In genomic region chr6:124881898-124882579, GRCh38 we compare ENCODE assay signal across 11 cellular contexts.
DNase-seq lines count a peak whose midpoint lies in the region; ATAC-seq and TF ChIP-seq lines count a peak whose summit lies in the region.
"Had no signal": no experiment of that assay in that cellular context is flagged by ENCODE, and none has a peak within 500 bp of the region (broad histone marks: within the 10 kb centered on the region; RNA-seq: fewer than 3 reads in every experiment).

No MANE protein-coding gene starts in this region.

- peaks cover 11% of the 10 kb centered on the region for H3K4me1 Mint-ChIP-seq in activated CD8-positive, alpha-beta T cell treated with anti-CD3 and anti-CD28 coated beads for 36 hours (ENCODE audit: low read depth)
- peaks cover 4% of the 10 kb centered on the region for H3K4me1 Mint-ChIP-seq in activated CD8-positive, alpha-beta T cell treated with anti-CD3 and anti-CD28 coated beads, Interleukin-2, amount 10 ng/mL, durations not matched to agents 7 days and 5 days (ENCODE audit: low read depth)

- CTCF ChIA-PET in activated CD8-positive, alpha-beta T cell treated with anti-CD3 and anti-CD28 coated beads for 36 hours (lab: Charles Lee): no interaction called here
- CTCF ChIA-PET in activated CD8-positive, alpha-beta T cell treated with anti-CD3 and anti-CD28 coated beads, Interleukin-2, amount 10 ng/mL, durations not matched to agents 7 days and 5 days (lab: Charles Lee): no interaction called here

- peak overlapping the region in 1 of 2 donors; percentile 27 for H3K4me3 ChIP-seq in cardiac fibroblast (replicated peaks in 1 of 2; ENCODE audit: low read depth in 2 of 2, low read length in 2 of 2)

- H3K27me3 Mint-ChIP-seq in activated CD8-positive, alpha-beta T cell treated with anti-CD3 and anti-CD28 coated beads for 36 hours: peaks cover 6% of the 10 kb centered on the region
- H3K27me3 Mint-ChIP-seq in activated CD8-positive, alpha-beta T cell treated with anti-CD3 and anti-CD28 coated beads, Interleukin-2, amount 10 ng/mL, durations not matched to agents 7 days and 5 days (ENCODE audit: low read depth): peaks cover 3% of the 10 kb centered on the region
- H3K27me3 Mint-ChIP-seq: B cell had no signal

- no peak overlapping the region for H3K27ac Mint-ChIP-seq in activated CD8-positive, alpha-beta T cell treated with anti-CD3 and anti-CD28 coated beads for 36 hours
- no peak overlapping the region for H3K27ac Mint-ChIP-seq in activated CD8-positive, alpha-beta T cell treated with anti-CD3 and anti-CD28 coated beads, Interleukin-2, amount 10 ng/mL, durations not matched to agents 7 days and 5 days
- H3K27ac Mint-ChIP-seq: B cell, T-helper 17 cell had no signal

- no peak for DNase-seq in activated CD8-positive, alpha-beta T cell treated with anti-CD3 and anti-CD28 coated beads for 36 hours
- DNase-seq in activated CD8-positive, alpha-beta T cell treated with anti-CD3 and anti-CD28 coated beads, Interleukin-2, amount 10 ng/mL, durations not matched to agents 7 days and 5 days: no peak
- peak; percentile 73 to 76 for DNase-seq in cardiac fibroblast (ENCODE audit: low read depth in 2 of 2)
- DNase-seq in retina: peak; percentile 46
- no peak for DNase-seq in activated CD4-positive, CD25-positive, alpha-beta regulatory T cell treated with anti-CD3 and anti-CD28 coated beads, Interleukin-2, amount 50 U/mL, for 72 hours
- DNase-seq in LoVo (ENCODE audit: low spot score): no peak
- DNase-seq in GM19238 (ENCODE audit: insufficient read length, low spot score): no peak
- DNase-seq: T-helper 17 cell had no signal

- H3K9me3 Mint-ChIP-seq in activated CD8-positive, alpha-beta T cell treated with anti-CD3 and anti-CD28 coated beads for 36 hours: no peaks in the 10 kb centered on the region
- no peaks in the 10 kb centered on the region for H3K9me3 Mint-ChIP-seq in activated CD8-positive, alpha-beta T cell treated with anti-CD3 and anti-CD28 coated beads, Interleukin-2, amount 10 ng/mL, durations not matched to agents 7 days and 5 days (ENCODE audit: insufficient read depth)

- no peak for ATAC-seq in activated CD8-positive, alpha-beta T cell treated with anti-CD3 and anti-CD28 coated beads for 36 hours
- ATAC-seq in activated CD8-positive, alpha-beta T cell treated with anti-CD3 and anti-CD28 coated beads, Interleukin-2, amount 10 ng/mL, durations not matched to agents 7 days and 5 days: no peak
- peak; percentile 64 for ATAC-seq in HG03342 (IDR thresholded peaks at IDR 0.05; ENCODE audit: unreplicated experiment)
- ATAC-seq: left lobe of liver, T-helper 17 cell had no signal

- TF ChIP-seq CTCF in activated CD8-positive, alpha-beta T cell treated with anti-CD3 and anti-CD28 coated beads for 36 hours (IDR thresholded peaks at IDR 0.05): no peak
- TF ChIP-seq CTCF in cardiac fibroblast (IDR thresholded peaks at IDR 0.05; ENCODE audit: low read depth, low read length): no peak

- POLR2A ChIA-PET in activated CD8-positive, alpha-beta T cell treated with anti-CD3 and anti-CD28 coated beads for 36 hours (lab: Charles Lee): no interaction called here
- POLR2A ChIA-PET in activated CD8-positive, alpha-beta T cell treated with anti-CD3 and anti-CD28 coated beads, Interleukin-2, amount 10 ng/mL, durations not matched to agents 7 days and 5 days (lab: Charles Lee): no interaction called here

- intact Hi-C loops in activated CD8-positive, alpha-beta T cell treated with anti-CD3 and anti-CD28 coated beads for 36 hours (cut with micrococcal nuclease): no loop called here

- H3K4me3 Mint-ChIP-seq in activated CD8-positive, alpha-beta T cell treated with anti-CD3 and anti-CD28 coated beads for 36 hours: peak overlapping the region; percentile 7
- H3K4me3 Mint-ChIP-seq in activated CD8-positive, alpha-beta T cell treated with anti-CD3 and anti-CD28 coated beads, Interleukin-2, amount 10 ng/mL, durations not matched to agents 7 days and 5 days: no peak overlapping the region
- H3K4me3 Mint-ChIP-seq: B cell, T-helper 17 cell had no signal

- H3K36me3 Mint-ChIP-seq in activated CD8-positive, alpha-beta T cell treated with anti-CD3 and anti-CD28 coated beads for 36 hours (ENCODE audit: low read depth): no peaks in the 10 kb centered on the region
- H3K36me3 Mint-ChIP-seq in activated CD8-positive, alpha-beta T cell treated with anti-CD3 and anti-CD28 coated beads, Interleukin-2, amount 10 ng/mL, durations not matched to agents 7 days and 5 days (ENCODE audit: low read depth): no peaks in the 10 kb centered on the region

Comparison
In these comparisons a context has a peak if more than half of its experiments do, and no peak if none do; other contexts are left out.
1. DNase-seq: peak in cardiac fibroblast (2 of 2) and retina (single experiment); none in activated CD8-positive, alpha-beta T cell treated with anti-CD3 and anti-CD28 coated beads for 36 hours (single experiment), activated CD8-positive, alpha-beta T cell treated with anti-CD3 and anti-CD28 coated beads, Interleukin-2, amount 10 ng/mL, durations not matched to agents 7 days and 5 days (single experiment), activated CD4-positive, CD25-positive, alpha-beta regulatory T cell treated with anti-CD3 and anti-CD28 coated beads, Interleukin-2, amount 50 U/mL, for 72 hours (single experiment), LoVo (single experiment) and GM19238 (single experiment).